In the genomic region with DNA sequence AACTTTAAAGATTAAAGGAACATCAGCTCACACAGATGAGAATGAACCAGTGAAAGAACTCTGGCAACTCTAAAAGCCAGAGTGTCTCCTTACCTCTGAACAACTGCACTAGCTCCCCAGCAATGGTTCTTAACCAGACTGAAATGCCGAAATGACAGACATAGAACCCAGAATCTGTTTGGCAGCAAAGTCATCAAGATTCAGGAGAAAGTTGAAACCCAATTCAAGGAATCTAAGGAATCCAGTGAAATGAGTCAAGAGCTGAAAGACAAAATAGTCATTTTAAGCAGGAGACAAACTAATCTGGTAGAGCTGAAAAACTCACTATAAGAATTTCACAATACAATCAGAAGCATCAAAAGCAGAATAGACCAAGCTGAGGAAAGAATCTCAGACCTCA, we compare ENCODE assay signal across 19 cellular contexts.
"Had no signal": no experiment of that assay in that cellular context is flagged by ENCODE, and none has a peak within 500 bp of the region (broad histone marks: within the 10 kb centered on the region; RNA-seq: fewer than 3 reads in every experiment).

No MANE protein-coding gene starts in this region.

- H3K27me3 ChIP-seq: adrenal gland, cardiac muscle cell, gastroesophageal sphincter, pancreas, tibial artery had no signal

- ATAC-seq: activated naive CD4-positive, alpha-beta T cell treated with anti-CD3 and anti-CD28 coated beads, Interleukin-2, amount 50 U/mL, for 72 hours; activated T-helper 17 cell treated with anti-CD3 and anti-CD28 coated beads, Interleukin-2, amount 50 U/mL, for 72 hours; gastroesophageal sphincter; left colon; pancreas; right cardiac atrium had no signal

- H3K36me3 ChIP-seq: adrenal gland, cardiac muscle cell, gastroesophageal sphincter, pancreas, tibial artery had no signal

- H3K27ac ChIP-seq: adrenal gland, cardiac muscle cell, gastroesophageal sphincter, pancreas, tibial artery had no signal

- H3K4me3 ChIP-seq: adrenal gland, cardiac muscle cell, gastroesophageal sphincter, pancreas, tibial artery had no signal

- H3K27me3 Mint-ChIP-seq: stimulated activated naive CD8-positive, alpha-beta T cell treated with anti-CD3 and anti-CD28 coated beads, Interleukin-15, Interleukin-2, amounts not matched to agents 100 ng/mL and 50 ng/mL, for 24 hours had no signal

- H3K4me1 Mint-ChIP-seq: memory B cell, nephron progenitor cell had no signal

- DNase-seq: activated CD4-positive, alpha-beta T cell treated with anti-CD3 and anti-CD28 coated beads for 1 hour; activated CD4-positive, alpha-beta T cell treated with anti-CD3 and anti-CD28 coated beads, Interleukin-2, amount 50 U/mL, for 1 hour; activated T-cell treated with anti-CD3 and anti-CD28 coated beads, Interleukin-2, amount 50 U/mL, for 1 hour; adrenal gland; head of caudate nucleus; hypothalamus; left colon; nephron progenitor cell; pancreas; right cardiac atrium; stimulated activated CD4-positive, alpha-beta T cell treated with anti-CD3 and anti-CD28 coated beads, Interleukin-12 subunit alpha, Interleukin-12 subunit beta, amount 100 ng/mL, for 4 hours; T-helper 1 cell; tibial artery had no signal

- H3K4me3 Mint-ChIP-seq: activated T-helper 17 cell treated with anti-CD3 and anti-CD28 coated beads, Interleukin-2, amount 50 U/mL, for 72 hours; memory B cell; nephron progenitor cell; stimulated activated naive CD8-positive, alpha-beta T cell treated with anti-CD3 and anti-CD28 coated beads, Interleukin-15, Interleukin-2, amounts not matched to agents 100 ng/mL and 50 ng/mL, for 24 hours had no signal

- H3K27ac Mint-ChIP-seq: activated naive CD4-positive, alpha-beta T cell treated with anti-CD3 and anti-CD28 coated beads, Interleukin-2, amount 50 U/mL, for 72 hours; activated T-helper 17 cell treated with anti-CD3 and anti-CD28 coated beads, Interleukin-2, amount 50 U/mL, for 72 hours; memory B cell; nephron progenitor cell; stimulated activated naive CD8-positive, alpha-beta T cell treated with anti-CD3 and anti-CD28 coated beads, Interleukin-15, Interleukin-2, amounts not matched to agents 100 ng/mL and 50 ng/mL, for 24 hours had no signal
